8 cellular contexts compared by ENCODE assay signal in the genomic region with DNA sequence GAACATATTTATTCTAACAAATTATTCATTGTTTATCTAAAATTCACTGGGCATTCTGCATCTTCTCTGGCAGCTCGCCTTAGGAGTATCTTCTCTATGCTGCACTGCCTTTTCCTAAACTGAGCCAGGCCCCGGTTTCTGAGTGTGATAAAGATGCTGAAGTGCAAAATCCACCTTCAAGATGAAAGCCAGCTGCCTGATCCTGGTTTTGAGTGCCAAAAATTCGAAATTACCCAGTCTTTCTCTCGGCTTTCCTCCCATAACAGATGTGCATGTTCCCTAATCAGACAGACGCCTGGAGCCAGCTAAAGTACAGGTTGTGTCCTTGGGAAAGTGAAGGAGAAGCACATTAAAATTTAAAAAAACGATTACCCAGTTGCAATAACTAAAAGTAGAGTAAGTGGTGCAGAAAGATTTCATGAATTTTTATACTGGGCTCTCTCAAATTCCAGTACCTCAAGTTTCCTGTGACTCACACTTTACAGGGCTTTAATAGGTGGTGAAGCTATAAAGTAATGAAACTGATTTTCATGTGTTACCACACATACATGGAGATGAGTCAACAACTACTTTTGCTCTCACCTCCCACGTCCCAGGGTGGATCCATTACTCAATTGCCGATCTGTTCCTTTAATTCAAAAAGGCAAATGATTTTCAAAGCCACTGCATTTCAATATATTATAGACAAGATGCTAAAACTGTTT.
DNase-seq lines count a peak whose midpoint lies in the region; ATAC-seq lines count a peak whose summit lies in the region.

No MANE protein-coding gene starts in this region.

- H3K27ac ChIP-seq in SK-N-MC (peak overlapping the region; percentile 85), epithelial cell of prostate (peak overlapping the region; percentile 99)
- no peak overlapping the region for H3K27ac ChIP-seq in effector memory CD4-positive, alpha-beta T cell (ENCODE audit: insufficient read depth, low read length, poor library complexity, severe bottlenecking)

- peak overlapping the region; percentile 13; the same call in 1 of the 2 replicates for H3K4me3 ChIP-seq in SK-N-MC
- H3K4me3 ChIP-seq in effector memory CD4-positive, alpha-beta T cell (ENCODE audit: insufficient read depth, low read depth, low read length, poor library complexity, severe bottlenecking): no peak overlapping the region

- H3K36me3 ChIP-seq in SK-N-MC (ENCODE audit: insufficient read depth, low read length): no peaks in the 10 kb centered on the region
- H3K36me3 ChIP-seq in effector memory CD4-positive, alpha-beta T cell (ENCODE audit: control insufficient read depth, insufficient read depth, low read length): no peaks in the 10 kb centered on the region

- no peaks in the 10 kb centered on the region for H3K9me3 ChIP-seq in SK-N-MC (ENCODE audit: low read depth, low read length)
- no peaks in the 10 kb centered on the region for H3K9me3 ChIP-seq in effector memory CD4-positive, alpha-beta T cell (ENCODE audit: control insufficient read depth, low read length)

- no peaks in the 10 kb centered on the region for H3K4me1 ChIP-seq in effector memory CD4-positive, alpha-beta T cell (ENCODE audit: control insufficient read depth, insufficient read depth, low read length, poor library complexity, severe bottlenecking)

- peak overlapping the region; percentile 19 for H3K9ac ChIP-seq in SK-N-MC (ENCODE audit: insufficient read length)

- no peaks in the 10 kb centered on the region for H3K27me3 ChIP-seq in effector memory CD4-positive, alpha-beta T cell (replicated peaks; ENCODE audit: control insufficient read depth, insufficient read depth, low read length, poor library complexity, severe bottlenecking)

- DNase-seq in SK-N-MC (ENCODE audit: low read depth, low spot score) (peak; percentile 18), epithelial cell of prostate (ENCODE audit: low read depth, low spot score) (peak; percentile 88), cerebellum (ENCODE audit: low spot score) (no peak)
- DNase-seq in stimulated activated CD4-positive, alpha-beta T cell treated with anti-CD3 and anti-CD28 coated beads, Interleukin-1b, Interleukin-23, amount 100 ng/mL, for 24 hours (ENCODE audit: low read depth in 4 of 4, low spot score in 1 of 4): peak in 3 of 4 experiments; percentile 34 to 58 (median 46)
- no peak for DNase-seq in effector CD8-positive, alpha-beta T cell (lab: John Stamatoyannopoulos, UW)
- DNase-seq in effector memory CD4-positive, alpha-beta T cell: no peak

- ATAC-seq in GM18502 (IDR thresholded peaks at IDR 0.05; ENCODE audit: poor library complexity, unreplicated experiment) (peak; percentile 68), HG02852 (IDR thresholded peaks at IDR 0.05; ENCODE audit: unreplicated experiment) (peak; percentile 83)

Comparison
In these comparisons a context has a peak if more than half of its experiments do, and no peak if none do; other contexts are left out.
1. DNase-seq: peak in SK-N-MC (single experiment), epithelial cell of prostate (single experiment) and stimulated activated CD4-positive, alpha-beta T cell treated with anti-CD3 and anti-CD28 coated beads, Interleukin-1b, Interleukin-23, amount 100 ng/mL, for 24 hours (3 of 4); none in cerebellum (single experiment), effector CD8-positive, alpha-beta T cell (single experiment) and effector memory CD4-positive, alpha-beta T cell (0 of 3).